16 cellular contexts compared by ENCODE assay signal in genomic region chr7:75931676-75932075, GRCh38.
DNase-seq lines count a peak whose midpoint lies in the region; ATAC-seq lines count a peak whose summit lies in the region.
"Had no signal": no experiment of that assay in that cellular context is flagged by ENCODE, and none has a peak within 500 bp of the region (broad histone marks: within the 10 kb centered on the region; RNA-seq: fewer than 3 reads in every experiment).

No MANE protein-coding gene starts in this region.

- H3K4me1 Mint-ChIP-seq in T-helper 2 cell treated with Interferon-gamma antibody and Interleukin-4, amounts not matched to agents 5 μg/mL and 100 μg/mL, for 36 hours (ENCODE audit: low read depth) = peaks cover 8% of the 10 kb centered on the region

- no peak for ATAC-seq in HG02642 (IDR thresholded peaks at IDR 0.05; ENCODE audit: poor library complexity, unreplicated experiment)
- no peak for ATAC-seq in GM18858 (IDR thresholded peaks at IDR 0.05; ENCODE audit: unreplicated experiment)
- ATAC-seq in HG02610 (IDR thresholded peaks at IDR 0.05; ENCODE audit: unreplicated experiment) = no peak
- ATAC-seq: GM12878; stimulated activated effector memory CD8-positive, alpha-beta T cell treated with anti-CD3 and anti-CD28 coated beads, Interleukin-12 subunit alpha, Interleukin-12 subunit beta, amount 100 ng/mL, for 72 hours had no signal

- no peak overlapping the region for H3K4me3 Mint-ChIP-seq in T-helper 2 cell treated with Interferon-gamma antibody and Interleukin-4, amounts not matched to agents 5 μg/mL and 100 μg/mL, for 36 hours
- H3K4me3 Mint-ChIP-seq: activated B cell treated with CpG ODN at 0.5 μM for 24 hours; stimulated activated effector memory CD8-positive, alpha-beta T cell treated with anti-CD3 and anti-CD28 coated beads, Interleukin-12 subunit alpha, Interleukin-12 subunit beta, amount 100 ng/mL, for 72 hours had no signal

- DNase-seq in COLO668 (lab: John Stamatoyannopoulos, UW; ENCODE audit: unreplicated experiment) = peak; percentile 68
- peak; percentile 94 for DNase-seq in NCI-H1105 treated with DMSO at 0.1 percent for 48 hours (lab: John Stamatoyannopoulos, UW)
- peak; percentile 92 for DNase-seq in NCI-H345 (lab: John Stamatoyannopoulos, UW)
- DNase-seq in cerebellar nuclear complex (lab: John Stamatoyannopoulos, UW) = peak; percentile 49 to 68
- no peak for DNase-seq in T-helper 2 cell treated with Interferon-gamma antibody and Interleukin-4, amounts not matched to agents 5 μg/mL and 100 μg/mL, for 36 hours (ENCODE audit: low spot score)
- DNase-seq: ACHN, activated B cell treated with CpG ODN at 0.5 μM for 24 hours, Calu3, cortex of kidney, esophagus squamous epithelium, mammary epithelial cell had no signal

- H3K36me3 Mint-ChIP-seq in T-helper 2 cell treated with Interferon-gamma antibody and Interleukin-4, amounts not matched to agents 5 μg/mL and 100 μg/mL, for 36 hours (ENCODE audit: low read depth) = peaks cover 12% of the 10 kb centered on the region

- no peaks in the 10 kb centered on the region for H3K27me3 Mint-ChIP-seq in T-helper 2 cell treated with Interferon-gamma antibody and Interleukin-4, amounts not matched to agents 5 μg/mL and 100 μg/mL, for 36 hours (ENCODE audit: low read depth)
- H3K27me3 Mint-ChIP-seq: activated B cell treated with CpG ODN at 0.5 μM for 24 hours had no signal

- H3K9me3 Mint-ChIP-seq in T-helper 2 cell treated with Interferon-gamma antibody and Interleukin-4, amounts not matched to agents 5 μg/mL and 100 μg/mL, for 36 hours = peaks cover 7% of the 10 kb centered on the region
- H3K9me3 Mint-ChIP-seq: activated B cell treated with CpG ODN at 0.5 μM for 24 hours; stimulated activated effector memory CD8-positive, alpha-beta T cell treated with anti-CD3 and anti-CD28 coated beads, Interleukin-12 subunit alpha, Interleukin-12 subunit beta, amount 100 ng/mL, for 72 hours had no signal

- no peak overlapping the region for H3K27ac Mint-ChIP-seq in T-helper 2 cell treated with Interferon-gamma antibody and Interleukin-4, amounts not matched to agents 5 μg/mL and 100 μg/mL, for 36 hours
- H3K27ac Mint-ChIP-seq: activated B cell treated with CpG ODN at 0.5 μM for 24 hours; stimulated activated effector memory CD8-positive, alpha-beta T cell treated with anti-CD3 and anti-CD28 coated beads, Interleukin-12 subunit alpha, Interleukin-12 subunit beta, amount 100 ng/mL, for 72 hours had no signal
